Comparison of ENCODE assay signal across 8 cellular contexts in genomic region chr14:60247994-60248696, GRCh38. TPM values are rescaled to one million over a fixed set of nuclear protein-coding genes. Genes with fewer than 3 reads are reported as not detected.
DNase-seq lines count a peak whose midpoint lies in the region; ATAC-seq and TF ChIP-seq lines count a peak whose summit lies in the region.

No MANE protein-coding gene starts in this region.

- no peaks in the 10 kb centered on the region for H3K9me2 ChIP-seq in OCI-LY1 (ENCODE audit: low read depth, low read length)

- H3F3A ChIP-seq in OCI-LY1 (ENCODE audit: insufficient read depth, low read length): no peaks in the 10 kb centered on the region

- TF ChIP-seq CTCF in OCI-LY1 (IDR thresholded peaks at IDR 0.05; ENCODE audit: low read length) (no peak), epithelial cell of proximal tubule (conservative IDR thresholded peaks at IDR 0.05; ENCODE audit: low read depth, low read length) (no peak), mucosa of descending colon (IDR thresholded peaks at IDR 0.05) (no peak)

- peak overlapping the region; percentile 96 for H3K27ac ChIP-seq in OCI-LY1 (ENCODE audit: low read depth, low read length, poor library complexity, severe bottlenecking)

- H3K27me3 ChIP-seq in OCI-LY1 (ENCODE audit: insufficient read depth, low read length): no peaks in the 10 kb centered on the region

- peak overlapping the region; percentile 87 for H3K4me2 ChIP-seq in OCI-LY1 (ENCODE audit: low read length)

- H4K20me1 ChIP-seq in OCI-LY1 (ENCODE audit: insufficient read depth, low read length): no peaks in the 10 kb centered on the region

- intact Hi-C loops in mucosa of descending colon (cut with DNase I, micrococcal nuclease): loop anchor here in 1 of 2 donors (10.0 kb wide), 1 partner anchor 153 kb away; the partner anchor contains the start of gene PCNX4

- H3K9me3 ChIP-seq in OCI-LY1 (ENCODE audit: low read length): no peaks in the 10 kb centered on the region
- H3K9me3 ChIP-seq in mucosa of descending colon: no peaks in the 10 kb centered on the region

- H3K4me3 ChIP-seq in OCI-LY1 (ENCODE audit: low read depth, low read length, poor library complexity, severe bottlenecking) (peak overlapping the region; percentile 71), epithelial cell of proximal tubule (ENCODE audit: low read depth, low read length) (peak overlapping the region; percentile 66), mucosa of descending colon (peak overlapping the region; percentile 93)

- DNase-seq in CMK (ENCODE audit: low read depth): peak; percentile 68
- peak; percentile 17 to 93 (median 78) for DNase-seq in HUDEP-2 (lab: John Stamatoyannopoulos, UW; ENCODE audit: unreplicated experiment in 76 of 76)
- peak; percentile 76 for DNase-seq in activated T-cell treated with anti-CD3 and anti-CD28 coated beads for 48 hours (ENCODE audit: low read depth)
- peak; percentile 72 for DNase-seq in epithelial cell of proximal tubule (ENCODE audit: low read depth)
- DNase-seq in mucosa of descending colon: peak; percentile 84 to 92 (median 92)
- DNase-seq in stimulated activated CD8-positive, alpha-beta memory T cell treated with anti-CD3 and anti-CD28 coated beads, Interleukin-4, amount 100 ng/mL, for 1 hour (ENCODE audit: low read depth in 2 of 2, low spot score in 1 of 2): peak; percentile 49 to 67

- H3K4me1 ChIP-seq in OCI-LY1 (ENCODE audit: insufficient read depth, low read length, severe bottlenecking) (peaks cover 60% of the 10 kb centered on the region), mucosa of descending colon (ENCODE audit: low read depth) (peaks cover 25% of the 10 kb centered on the region)

- ATAC-seq in GM21390 (IDR thresholded peaks at IDR 0.05; ENCODE audit: unreplicated experiment) (peak; percentile 62), mucosa of descending colon (peak; percentile 79)

- H2AFZ ChIP-seq in OCI-LY1 (ENCODE audit: low read length): no peak overlapping the region

- peaks cover 34% of the 10 kb centered on the region for H3K79me2 ChIP-seq in OCI-LY1 (ENCODE audit: insufficient read depth, low read length)

- peak overlapping the region; percentile 92 for H3K9ac ChIP-seq in OCI-LY1 (ENCODE audit: low read length)

- H3K36me3 ChIP-seq in OCI-LY1 (ENCODE audit: insufficient read depth, low read length) (peaks cover 16% of the 10 kb centered on the region), mucosa of descending colon (ENCODE audit: low read depth) (no peaks in the 10 kb centered on the region)

RNA-seq across cellular contexts. Expression of gene PPM1A, which starts 0.9 kb away (rescaled TPM):
- total RNA-seq in epithelial cell of proximal tubule (10.2 and 21.0 TPM in 2 replicates), mucosa of descending colon (100 to 1,000 TPM; 102 to 124 (median 111) TPM)

Comparison
In these comparisons a context has a peak if more than half of its experiments do, and no peak if none do; other contexts are left out.
1. Peak in every context shown above with its lines: DNase-seq, ATAC-seq, H3K4me3 ChIP-seq and H3K27ac ChIP-seq.